ENCODE assay signal across 8 cellular contexts in genomic region chr1:30707412-30708360, GRCh38. TPM values are rescaled to one million over a fixed set of nuclear protein-coding genes. Genes with fewer than 3 reads are reported as not detected.
DNase-seq lines count a peak whose midpoint lies in the region; ATAC-seq and TF ChIP-seq lines count a peak whose summit lies in the region.

No MANE protein-coding gene starts in this region.

- H3K36me3 ChIP-seq in BLaER1 treated with 17β-estradiol and CSF1 and Interleukin-3, amounts not matched to agents 10 nM and 100 nM: no peaks in the 10 kb centered on the region
- no peaks in the 10 kb centered on the region for H3K36me3 ChIP-seq in HCT116 (ENCODE audit: control insufficient read depth in 1 of 2, insufficient read depth in 2 of 2, low read length in 2 of 2)

- RAD21 ChIA-PET in HCT116 (lab: Charles Lee; ENCODE audit: low non-redundant PET in 1 of 2, low total read pairs in 2 of 2, uncharacterized antibody in 2 of 2, unreplicated experiment in 2 of 2): interaction anchor here (0.8 to 1.5 kb wide), 7 partner anchors 22 to 353 kb away, joined by 3 to 8 read pairs (median 3); no protein-coding TSS in a partner anchor

- no peaks in the 10 kb centered on the region for H3K9me2 ChIP-seq in HCT116 (ENCODE audit: insufficient read depth)

- H3K27me3 Mint-ChIP-seq in activated CD4-positive, alpha-beta memory T cell treated with anti-CD3 and anti-CD28 coated beads, Interleukin-2, amount 10 ng/mL, durations not matched to agents 7 days and 5 days: peaks cover 10% of the 10 kb centered on the region
- H3K27me3 Mint-ChIP-seq in effector memory CD8-positive, alpha-beta T cell: peaks cover 38 to 58% of the 10 kb centered on the region in 2 donors
- H3K27me3 Mint-ChIP-seq in memory B cell: peaks cover 28% of the 10 kb centered on the region

- BruUV-seq in HCT116 (replicated peaks; lab: Mats Ljungman, UMichigan): no TSS peak

- POLR2A ChIA-PET in HCT116 (lab: Charles Lee): interaction anchor here (1.2 kb wide), 1 partner anchor 22 kb away, joined by 3 read pairs; no protein-coding TSS in a partner anchor
- POLR2A ChIA-PET in activated CD4-positive, alpha-beta memory T cell treated with anti-CD3 and anti-CD28 coated beads, Interleukin-2, amount 10 ng/mL, durations not matched to agents 7 days and 5 days (lab: Charles Lee): interaction anchor here (0.9 kb wide), 1 partner anchor 589 kb away, joined by 3 read pairs; the partner anchor contains the start of genes SNRNP40 and ZCCHC17

- peak; percentile 72 to 86 (median 86) for TF ChIP-seq CTCF in HCT116 (IDR thresholded peaks at IDR 0.05 in 2 of 3, conservative IDR thresholded peaks at IDR 0.05 in 1 of 3; ENCODE audit: borderline replicate concordance in 1 of 3, insufficient read depth in 1 of 3, low read depth in 2 of 3, low read length in 2 of 3)

- peak; percentile 97 for ATAC-seq in HCT116
- peak; percentile 77 for ATAC-seq in effector memory CD8-positive, alpha-beta T cell (replicated peaks)
- ATAC-seq in memory B cell (ENCODE audit: low read depth): peak; percentile 87
- no peak for ATAC-seq in GM18858 (IDR thresholded peaks at IDR 0.05; ENCODE audit: unreplicated experiment)

- no peaks in the 10 kb centered on the region for H3K9me3 Mint-ChIP-seq in activated CD4-positive, alpha-beta memory T cell treated with anti-CD3 and anti-CD28 coated beads, Interleukin-2, amount 10 ng/mL, durations not matched to agents 7 days and 5 days
- no peaks in the 10 kb centered on the region for H3K9me3 Mint-ChIP-seq in effector memory CD8-positive, alpha-beta T cell
- H3K9me3 Mint-ChIP-seq in memory B cell: no peaks in the 10 kb centered on the region

- H3K36me3 Mint-ChIP-seq in activated CD4-positive, alpha-beta memory T cell treated with anti-CD3 and anti-CD28 coated beads, Interleukin-2, amount 10 ng/mL, durations not matched to agents 7 days and 5 days (ENCODE audit: low read depth): no peaks in the 10 kb centered on the region
- no peaks in the 10 kb centered on the region for H3K36me3 Mint-ChIP-seq in effector memory CD8-positive, alpha-beta T cell (ENCODE audit: insufficient read depth)
- H3K36me3 Mint-ChIP-seq in memory B cell: no peaks in the 10 kb centered on the region

- no peak for TF ChIP-seq POLR2A in HCT116 (IDR thresholded peaks at IDR 0.05; ENCODE audit: borderline replicate concordance, extremely low read depth, insufficient read depth, insufficient read length)

- intact Hi-C loops in HCT116 (cut with micrococcal nuclease): loop anchor here (1.0 to 10.0 kb wide), 8 partner anchors 273 to 1471 kb away; partner anchors contain the start of gene PTPRU

- H3K4me1 ChIP-seq in BLaER1 treated with 17β-estradiol and CSF1 and Interleukin-3, amounts not matched to agents 10 nM and 100 nM: peaks cover 0 to 31% (median 25%) of the 10 kb centered on the region in 10 experiments; a peak in 17 of 20 replicates
- H3K4me1 ChIP-seq in HCT116 (ENCODE audit: control insufficient read depth in 1 of 2, insufficient read depth in 2 of 2, low read length in 2 of 2): peaks cover 0 to 12% of the 10 kb centered on the region in 2 experiments; a peak in 2 of 4 replicates

- H4K20me1 ChIP-seq in BLaER1 treated with 17β-estradiol and CSF1 and Interleukin-3, amounts not matched to agents 10 nM and 100 nM: no peaks in the 10 kb centered on the region; a peak in 2 of 22 replicates
- no peaks in the 10 kb centered on the region for H4K20me1 ChIP-seq in HCT116 (ENCODE audit: insufficient read depth)

- H3K4me1 Mint-ChIP-seq in activated CD4-positive, alpha-beta memory T cell treated with anti-CD3 and anti-CD28 coated beads, Interleukin-2, amount 10 ng/mL, durations not matched to agents 7 days and 5 days: no peaks in the 10 kb centered on the region
- H3K4me1 Mint-ChIP-seq in effector memory CD8-positive, alpha-beta T cell (ENCODE audit: low read depth in 2 of 2): peaks cover 0 to 2% of the 10 kb centered on the region in 2 donors
- H3K4me1 Mint-ChIP-seq in memory B cell: peaks cover 3% of the 10 kb centered on the region

- peak overlapping the region in 10 of 11 experiments; percentile 1 to 63 (median 44); a peak in 15 of 22 replicates for H3K4me2 ChIP-seq in BLaER1 treated with 17β-estradiol and CSF1 and Interleukin-3, amounts not matched to agents 10 nM and 100 nM
- peak overlapping the region; percentile 11; the same call in 1 of the 2 replicates for H3K4me2 ChIP-seq in HCT116 (ENCODE audit: low read length)

- H3K27ac Mint-ChIP-seq in activated CD4-positive, alpha-beta memory T cell treated with anti-CD3 and anti-CD28 coated beads, Interleukin-2, amount 10 ng/mL, durations not matched to agents 7 days and 5 days: no peak overlapping the region
- H3K27ac Mint-ChIP-seq in effector memory CD8-positive, alpha-beta T cell: no peak overlapping the region
- no peak overlapping the region for H3K27ac Mint-ChIP-seq in memory B cell

- no peaks in the 10 kb centered on the region for H3K79me2 ChIP-seq in HCT116 (ENCODE audit: insufficient read depth, low read length)

- H3K9ac ChIP-seq in BLaER1 treated with 17β-estradiol and CSF1 and Interleukin-3, amounts not matched to agents 10 nM and 100 nM: no peak overlapping the region
- H3K9ac ChIP-seq in HCT116 (ENCODE audit: low read length): no peak overlapping the region

- H3K27me3 ChIP-seq in BLaER1 treated with 17β-estradiol and CSF1 and Interleukin-3, amounts not matched to agents 10 nM and 100 nM: peaks cover 0 to 5% (median 0%) of the 10 kb centered on the region in 11 experiments; a peak in 2 of 22 replicates
- no peaks in the 10 kb centered on the region for H3K27me3 ChIP-seq in HCT116 (ENCODE audit: insufficient read depth, low read length)

- H2AFZ ChIP-seq in HCT116 (ENCODE audit: low read depth, low read length, poor library complexity, severe bottlenecking): peak overlapping the region; percentile 30

- H3K4me3 ChIP-seq in BLaER1 treated with 17β-estradiol and CSF1 and Interleukin-3, amounts not matched to agents 10 nM and 100 nM: no peak overlapping the region
- no peak overlapping the region for H3K4me3 ChIP-seq in HCT116 (replicated peaks in 1 of 2; ENCODE audit: low read depth in 1 of 2, low read length in 2 of 2)

- CTCF ChIA-PET in HCT116 (lab: Charles Lee): interaction anchor here (0.9 to 2.9 kb wide), 9 partner anchors 11 to 1826 kb away, joined by 3 to 35 read pairs (median 6); no protein-coding TSS in a partner anchor
- CTCF ChIA-PET in activated CD4-positive, alpha-beta memory T cell treated with anti-CD3 and anti-CD28 coated beads, Interleukin-2, amount 10 ng/mL, durations not matched to agents 7 days and 5 days (lab: Charles Lee): interaction anchor here (0.8 to 1.5 kb wide), 2 partner anchors 327 to 915 kb away, joined by 3 to 8 read pairs; no protein-coding TSS in a partner anchor

- H3K4me3 Mint-ChIP-seq in activated CD4-positive, alpha-beta memory T cell treated with anti-CD3 and anti-CD28 coated beads, Interleukin-2, amount 10 ng/mL, durations not matched to agents 7 days and 5 days: no peak overlapping the region
- H3K4me3 Mint-ChIP-seq in effector memory CD8-positive, alpha-beta T cell: no peak overlapping the region
- no peak overlapping the region for H3K4me3 Mint-ChIP-seq in memory B cell

- peak; percentile 100 for TF ChIP-seq RAD21 in HCT116 (IDR thresholded peaks at IDR 0.05; ENCODE audit: low read depth)

- no peaks in the 10 kb centered on the region for H3K9me3 ChIP-seq in BLaER1 treated with 17β-estradiol and CSF1 and Interleukin-3, amounts not matched to agents 10 nM and 100 nM (replicated peaks in 1 of 11)
- no peaks in the 10 kb centered on the region for H3K9me3 ChIP-seq in HCT116 (ENCODE audit: control insufficient read depth in 1 of 2, insufficient read depth in 1 of 2, low read depth in 1 of 2, low read length in 2 of 2)

- no peak overlapping the region for H3K27ac ChIP-seq in BLaER1 treated with 17β-estradiol and CSF1 and Interleukin-3, amounts not matched to agents 10 nM and 100 nM
- H3K27ac ChIP-seq in HCT116 (ENCODE audit: low read depth, low read length): no peak overlapping the region

- DNase-seq in HCT116 (ENCODE audit: low read depth, low spot score) (peak; percentile 48), NCI-H526 treated with DMSO at 0.1 percent for 48 hours (lab: John Stamatoyannopoulos, UW) (peak; percentile 35), memory B cell (ENCODE audit: low spot score in 2 of 2) (peak; percentile 52 to 56)
- peak; percentile 60 for DNase-seq in activated CD4-positive, alpha-beta memory T cell treated with anti-CD3 and anti-CD28 coated beads, Interleukin-2, amount 10 ng/mL, durations not matched to agents 7 days and 5 days
- peak; percentile 35 to 41 (median 40) for DNase-seq in effector memory CD8-positive, alpha-beta T cell
- DNase-seq in stimulated activated CD8-positive, alpha-beta memory T cell treated with anti-CD3 and anti-CD28 coated beads, Interleukin-4, amount 100 ng/mL, for 48 hours: peak; percentile 82

TF ChIP-seq in HCT116, 20 proteins besides CTCF, POLR2A, EP300 and RAD21:
- no peak for TF ChIP-seq CEBPB (IDR thresholded peaks at IDR 0.05; ENCODE audit: low read depth)
- no peak for TF ChIP-seq EZH2phosphoT487 (IDR thresholded peaks at IDR 0.05; ENCODE audit: borderline replicate concordance)
- no peak for TF ChIP-seq ZNF274 (IDR thresholded peaks at IDR 0.05; ENCODE audit: low read depth, low read length)
- no peak for TF ChIP-seq SRF (IDR thresholded peaks at IDR 0.05; ENCODE audit: low read depth)
- TF ChIP-seq YY1 (IDR thresholded peaks at IDR 0.05; ENCODE audit: extremely low read depth, insufficient replicate concordance, low read depth, low read length): peak; percentile 28
- no peak for TF ChIP-seq FOSL1 (IDR thresholded peaks at IDR 0.05; ENCODE audit: low read depth)

RNA-seq across cellular contexts. Expression of gene MATN1, which starts 15.7 kb away (rescaled TPM):
- 0.12 TPM for total RNA-seq in HCT116 (2021; ENCODE audit: unreplicated experiment)
- 0.05 and 0.18 TPM in 2 replicates for polyA plus RNA-seq in HCT116 (2012)
- total RNA-seq in activated CD4-positive, alpha-beta memory T cell treated with anti-CD3 and anti-CD28 coated beads, Interleukin-2, amount 10 ng/mL, durations not matched to agents 7 days and 5 days: not detected

RNA-seq across cellular contexts. Expression of gene LAPTM5, which starts 49.9 kb away (rescaled TPM):
- 1.5 TPM for total RNA-seq in HCT116 (2021; ENCODE audit: unreplicated experiment)
- 0.11 and 0.14 TPM in 2 replicates for polyA plus RNA-seq in HCT116 (2012)
- 100 to 1,000 TPM; 481 to 482 TPM for total RNA-seq in activated CD4-positive, alpha-beta memory T cell treated with anti-CD3 and anti-CD28 coated beads, Interleukin-2, amount 10 ng/mL, durations not matched to agents 7 days and 5 days

Comparison
In these comparisons a context has a peak if more than half of its experiments do, and no peak if none do; other contexts are left out.
1. RNA of gene LAPTM5, which starts 49.9 kb away (total RNA-seq): 481 to 482 TPM in activated CD4-positive, alpha-beta memory T cell treated with anti-CD3 and anti-CD28 coated beads, Interleukin-2, amount 10 ng/mL, durations not matched to agents 7 days and 5 days; 1.5 TPM in HCT116 (single experiment); every median in the first group is over 100 times any median in the second.
2. Peak in every context shown above with its lines, with median percentiles within 50 percentile points of each other: DNase-seq.